18 cellular contexts compared by ENCODE assay signal in genomic region chr3:30333903-30334302, GRCh38.
DNase-seq lines count a peak whose midpoint lies in the region; TF ChIP-seq lines count a peak whose summit lies in the region.
"Had no signal": no experiment of that assay in that cellular context is flagged by ENCODE, and none has a peak within 500 bp of the region (broad histone marks: within the 10 kb centered on the region; RNA-seq: fewer than 3 reads in every experiment).

No MANE protein-coding gene starts in this region.

- CTCF ChIA-PET in GM10248 (lab: Yijun Ruan, JAX) = interaction anchor here (1.7 kb wide), 1 partner anchor 13 kb away, joined by 4 read pairs; no protein-coding TSS in a partner anchor

- H4K91ac ChIP-seq in mesenchymal stem cell (ENCODE audit: low read length) = no peak overlapping the region

- no peak overlapping the region for H2BK15ac ChIP-seq in mesenchymal stem cell (ENCODE audit: low read depth, poor library complexity, severe bottlenecking)

- no peak overlapping the region for H2BK12ac ChIP-seq in mesenchymal stem cell (ENCODE audit: low read length in 2 of 2)

- H3K4me1 ChIP-seq in ACC112 (ENCODE audit: control insufficient read depth, insufficient read depth, low read length, unreplicated experiment) (peaks cover 19% of the 10 kb centered on the region), adipocyte (ENCODE audit: control insufficient read depth, insufficient read depth, low read length) (peaks cover 19% of the 10 kb centered on the region), mesenchymal stem cell (ENCODE audit: control insufficient read depth, insufficient read depth, low read depth, low read length) (peaks cover 3% of the 10 kb centered on the region)
- H3K4me1 ChIP-seq: BLaER1 treated with 17β-estradiol and CSF1 and Interleukin-3, amounts not matched to agents 10 nM and 100 nM had no signal

- no peak overlapping the region for H3K18ac ChIP-seq in mesenchymal stem cell (ENCODE audit: low read depth in 1 of 2, low read length in 2 of 2)

- no peak overlapping the region for H4K8ac ChIP-seq in mesenchymal stem cell (ENCODE audit: low read length)

- H2BK120ac ChIP-seq in mesenchymal stem cell (ENCODE audit: low read depth, low read length) = no peak overlapping the region

- H3K9ac ChIP-seq in adipocyte (ENCODE audit: low read length) (peak overlapping the region; percentile 53), mesenchymal stem cell (ENCODE audit: low read length) (peak overlapping the region; percentile 39)
- H3K9ac ChIP-seq: BLaER1 treated with 17β-estradiol and CSF1 and Interleukin-3, amounts not matched to agents 10 nM and 100 nM had no signal

- H3K36me3 ChIP-seq in ACC112 (ENCODE audit: insufficient read depth, low read length) (no peaks in the 10 kb centered on the region), adipocyte (ENCODE audit: control insufficient read depth, insufficient read depth, low read length, severe bottlenecking) (no peaks in the 10 kb centered on the region), mesenchymal stem cell (ENCODE audit: control insufficient read depth in 1 of 2, insufficient read depth in 2 of 2, low read depth in 1 of 2, low read length in 2 of 2) (no peaks in the 10 kb centered on the region)
- H3K36me3 ChIP-seq: BLaER1 treated with 17β-estradiol and CSF1 and Interleukin-3, amounts not matched to agents 10 nM and 100 nM; MG63; SJSA1 had no signal

- DNase-seq in ELR (ENCODE audit: low read depth) (peak; percentile 50), adipocyte (ENCODE audit: low read depth) (peak; percentile 29), mesenchymal stem cell (no peak), substantia nigra (lab: John Stamatoyannopoulos, UW) (no peak), SW 1271 (lab: John Stamatoyannopoulos, UW) (no peak), GM10248 (ENCODE audit: extremely low spot score) (no peak), COLO668 (lab: John Stamatoyannopoulos, UW; ENCODE audit: unreplicated experiment) (no peak)
- DNase-seq: DMS79, H9, Karpas-422, MG63, NCI-H1048, NCI-H1436 treated with DMSO at 0.1 percent for 48 hours, NCI-H2029, NCI-H526 had no signal

- H3K27ac ChIP-seq in ACC112 (ENCODE audit: low read depth, low read length) (peak overlapping the region; percentile 25; the same call in 1 of the 2 replicates), mesenchymal stem cell (ENCODE audit: low read length, poor library complexity, severe bottlenecking) (no peak overlapping the region), substantia nigra (ENCODE audit: low read depth, low read length, poor library complexity, severe bottlenecking) (no peak overlapping the region)
- H3K27ac ChIP-seq: BLaER1 treated with 17β-estradiol and CSF1 and Interleukin-3, amounts not matched to agents 10 nM and 100 nM; SJSA1 had no signal

- POLR2A ChIA-PET in GM10248 (lab: Yijun Ruan, JAX) = no interaction called here

- H2AK5ac ChIP-seq in mesenchymal stem cell (ENCODE audit: low read length, severe bottlenecking) = no peak overlapping the region

- 100% methylated on average over 1 of the region's 1 CpG for WGBS in mesenchymal stem cell

- no peak overlapping the region for H2BK5ac ChIP-seq in mesenchymal stem cell (ENCODE audit: low read depth, low read length, poor library complexity, severe bottlenecking)

- H3K4ac ChIP-seq in mesenchymal stem cell (ENCODE audit: low read depth in 1 of 2, low read length in 2 of 2) = no peak overlapping the region

- H3K27me3 ChIP-seq in ACC112 (ENCODE audit: insufficient read depth, low read length) = no peaks in the 10 kb centered on the region
- no peaks in the 10 kb centered on the region for H3K27me3 ChIP-seq in adipocyte (replicated peaks; ENCODE audit: control insufficient read depth, insufficient read depth, low read length)
- H3K27me3 ChIP-seq in mesenchymal stem cell (ENCODE audit: control insufficient read depth in 1 of 2, insufficient read depth in 1 of 2, low read length in 2 of 2) = no peaks in the 10 kb centered on the region
- H3K27me3 ChIP-seq: BLaER1 treated with 17β-estradiol and CSF1 and Interleukin-3, amounts not matched to agents 10 nM and 100 nM; MG63; SJSA1 had no signal

- no peak overlapping the region for H3K14ac ChIP-seq in mesenchymal stem cell (ENCODE audit: low read length in 2 of 2)

- H3K4me3 ChIP-seq in ACC112 (ENCODE audit: low read depth, low read length) = no peak overlapping the region
- no peak overlapping the region for H3K4me3 ChIP-seq in adipocyte (ENCODE audit: low read length)
- no peak overlapping the region for H3K4me3 ChIP-seq in mesenchymal stem cell (ENCODE audit: insufficient read depth in 1 of 2, low read depth in 1 of 2, low read length in 2 of 2)
- H3K4me3 ChIP-seq: BLaER1 treated with 17β-estradiol and CSF1 and Interleukin-3, amounts not matched to agents 10 nM and 100 nM; MG63; SJSA1 had no signal

- H3K23ac ChIP-seq in mesenchymal stem cell (ENCODE audit: low read length in 2 of 2) = no peak overlapping the region

- TF ChIP-seq CTCF in GM10248 (IDR thresholded peaks at IDR 0.05; ENCODE audit: control extremely low read depth, extremely low read depth, low read depth, missing control alignments) = no peak

- no peak overlapping the region for H2AFZ ChIP-seq in ACC112 (ENCODE audit: low read length, unreplicated experiment)
- H2AFZ ChIP-seq in mesenchymal stem cell (ENCODE audit: low read depth, low read length) = no peak overlapping the region

- no peaks in the 10 kb centered on the region for H3K79me1 ChIP-seq in mesenchymal stem cell (replicated peaks; ENCODE audit: low read length, poor library complexity, severe bottlenecking)

- H3K79me2 ChIP-seq in ACC112 (ENCODE audit: control insufficient read depth, insufficient read depth, low read length, unreplicated experiment) = no peaks in the 10 kb centered on the region

- H3K9me3 ChIP-seq in adipocyte (ENCODE audit: control insufficient read depth, low read length) (no peaks in the 10 kb centered on the region), mesenchymal stem cell (ENCODE audit: control insufficient read depth, low read length) (no peaks in the 10 kb centered on the region)
- H3K9me3 ChIP-seq: MG63, SJSA1 had no signal

- no peak overlapping the region for H3K4me2 ChIP-seq in mesenchymal stem cell (ENCODE audit: low read length, poor library complexity, severe bottlenecking)
- H3K4me2 ChIP-seq: BLaER1 treated with 17β-estradiol and CSF1 and Interleukin-3, amounts not matched to agents 10 nM and 100 nM had no signal

Comparison
In these comparisons a context has a peak if more than half of its experiments do, and no peak if none do; other contexts are left out.
1. DNase-seq: peak in ELR (single experiment) and adipocyte (single experiment); none in mesenchymal stem cell (single experiment), substantia nigra (0 of 49), SW 1271 (0 of 2), GM10248 (single experiment) and COLO668 (single experiment).